Comparison of ENCODE assay signal across 2 cellular contexts in the genomic region with DNA sequence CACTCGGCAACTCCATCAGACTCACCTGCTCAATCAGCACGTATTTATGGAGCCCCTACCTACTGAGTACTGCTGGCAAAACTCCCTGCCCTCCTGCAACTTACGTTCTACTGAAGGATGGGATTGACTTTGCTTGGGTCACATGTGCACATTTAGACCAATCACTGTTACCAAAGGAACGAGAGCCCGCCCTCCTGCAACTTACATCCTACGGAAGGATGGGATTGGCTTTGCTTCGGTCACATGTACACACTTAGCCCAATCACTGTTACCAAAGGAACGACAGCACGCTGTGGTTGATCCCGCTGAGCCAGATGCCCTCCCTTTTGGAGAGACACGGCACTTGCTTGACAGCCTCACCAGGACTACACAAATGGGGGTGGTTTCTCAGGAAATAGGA.
TF ChIP-seq lines count a peak whose summit lies in the region.

No MANE protein-coding gene starts in this region.

TF ChIP-seq in A549, 52 proteins besides CTCF, POLR2A, EP300 and RAD21:
- TF ChIP-seq, protein P1, sequence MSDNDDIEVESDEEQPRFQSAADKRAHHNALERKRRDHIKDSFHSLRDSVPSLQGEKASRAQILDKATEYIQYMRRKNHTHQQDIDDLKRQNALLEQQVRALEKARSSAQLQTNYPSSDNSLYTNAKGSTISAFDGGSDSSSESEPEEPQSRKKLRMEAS (IDR thresholded peaks at IDR 0.05), result no peak
- TF ChIP-seq, protein P2, sequence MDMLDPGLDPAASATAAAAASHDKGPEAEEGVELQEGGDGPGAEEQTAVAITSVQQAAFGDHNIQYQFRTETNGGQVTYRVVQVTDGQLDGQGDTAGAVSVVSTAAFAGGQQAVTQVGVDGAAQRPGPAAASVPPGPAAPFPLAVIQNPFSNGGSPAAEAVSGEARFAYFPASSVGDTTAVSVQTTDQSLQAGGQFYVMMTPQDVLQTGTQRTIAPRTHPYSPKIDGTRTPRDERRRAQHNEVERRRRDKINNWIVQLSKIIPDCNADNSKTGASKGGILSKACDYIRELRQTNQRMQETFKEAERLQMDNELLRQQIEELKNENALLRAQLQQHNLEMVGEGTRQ (IDR thresholded peaks at IDR 0.05), result peak; percentile 76
TF ChIP-seq in A549: peak in this region for 1.

TF ChIP-seq in H1, 55 proteins besides CTCF, POLR2A, EP300 and RAD21:
- TF ChIP-seq GABPA (IDR thresholded peaks at IDR 0.05; ENCODE audit: borderline replicate concordance, insufficient read depth, low read length) (no peak), RBBP5 (IDR thresholded peaks at IDR 0.05; ENCODE audit: borderline replicate concordance, low read depth, low read length) (no peak), MAFK (IDR thresholded peaks at IDR 0.05; ENCODE audit: low read depth, low read length) (no peak)
- TF ChIP-seq, protein P2 (IDR thresholded peaks at IDR 0.05; ENCODE audit: low read length), result peak; percentile 77
